9 cellular contexts compared by ENCODE assay signal in genomic region chr15:50883903-50884302, GRCh38. TPM values are rescaled to one million over a fixed set of nuclear protein-coding genes. Genes with fewer than 3 reads are reported as not detected.
DNase-seq lines count a peak whose midpoint lies in the region; ATAC-seq and TF ChIP-seq lines count a peak whose summit lies in the region.
"Had no signal": no experiment of that assay in that cellular context is flagged by ENCODE, and none has a peak within 500 bp of the region (broad histone marks: within the 10 kb centered on the region; RNA-seq: fewer than 3 reads in every experiment).

No MANE protein-coding gene starts in this region.

- no peak overlapping the region for H2BK120ac ChIP-seq in H9 (ENCODE audit: low read depth, low read length, poor library complexity, severe bottlenecking)

- H3K18ac ChIP-seq in H9 (ENCODE audit: insufficient read length, low read depth, low read length) = no peak overlapping the region

- H4K20me1 ChIP-seq in H9 (ENCODE audit: control insufficient read depth, insufficient read depth, insufficient read length) = no peaks in the 10 kb centered on the region

- H2BK12ac ChIP-seq in H9 (ENCODE audit: insufficient read length, low read depth, low read length) = no peak overlapping the region

- no peak overlapping the region for H3K14ac ChIP-seq in H9 (ENCODE audit: insufficient read depth, low read length)

- no peaks in the 10 kb centered on the region for H3K23me2 ChIP-seq in H9 (ENCODE audit: insufficient read length, low read depth, low read length, poor library complexity, severe bottlenecking)

- H3K4me1 ChIP-seq in mucosa of descending colon (ENCODE audit: low read depth) (no peaks in the 10 kb centered on the region), H9 (ENCODE audit: insufficient read depth, low read length) (no peaks in the 10 kb centered on the region)

- in situ Hi-C loops in KBM-7 (cut with MboI; ENCODE audit: low pct_unique_long_range_greater_than_20kb, low sequenced_read_pairs) = loop anchor here (25.0 kb wide), 1 partner anchor 197 kb away; the partner anchor contains the start of gene TRPM7

- WGBS in H9 (ENCODE audit: extremely low coverage, insufficient read length, low lambda C conversion rate) = no CpG with 5 or more reads among the region's 2 CpGs

- no peak overlapping the region for H4K8ac ChIP-seq in H9 (replicated peaks; ENCODE audit: insufficient read length, low read depth, low read length)

- no peak overlapping the region for H2BK20ac ChIP-seq in H9 (ENCODE audit: low read depth, low read length, poor library complexity, severe bottlenecking)

- intact Hi-C loops in activated T-helper 1 cell treated with anti-CD3 and anti-CD28 coated beads, Interleukin-12 subunit alpha, Interleukin-12 subunit beta, Interleukin-2, Interleukin-4 antibody, amounts not matched to agents 30 ng/mL and 10 ng/mL and 1 ng/mL, durations not matched to agents 14 hours and 24 hours and 36 hours (cut with micrococcal nuclease) = loop anchor here (5.0 kb wide), 1 partner anchor 462 kb away; the partner anchor contains the start of gene USP8
- intact Hi-C loops in mucosa of descending colon (cut with DNase I, micrococcal nuclease) = no loop called here

- H2AK5ac ChIP-seq in H9 (ENCODE audit: insufficient read length, low read length) = no peak overlapping the region

- ATAC-seq in mucosa of descending colon (peak; percentile 42), GM21529 (IDR thresholded peaks at IDR 0.05; ENCODE audit: unreplicated experiment) (no peak)

- H4K91ac ChIP-seq in H9 (ENCODE audit: insufficient read length, low read depth, low read length) = no peak overlapping the region

- H3K36me3 ChIP-seq in mucosa of descending colon (ENCODE audit: low read depth) = no peaks in the 10 kb centered on the region

- H3K9me3 ChIP-seq in mucosa of descending colon (no peaks in the 10 kb centered on the region), H9 (ENCODE audit: control insufficient read depth, low read depth, low read length) (no peaks in the 10 kb centered on the region)

- peaks cover 5% of the 10 kb centered on the region for H3K9me3 Mint-ChIP-seq in activated T-helper 1 cell treated with anti-CD3 and anti-CD28 coated beads, Interleukin-12 subunit alpha, Interleukin-12 subunit beta, Interleukin-2, Interleukin-4 antibody, amounts not matched to agents 30 ng/mL and 10 ng/mL and 1 ng/mL, durations not matched to agents 14 hours and 24 hours and 36 hours
- H3K9me3 Mint-ChIP-seq in H9 = no peaks in the 10 kb centered on the region

- H3K27ac Mint-ChIP-seq in activated T-helper 1 cell treated with anti-CD3 and anti-CD28 coated beads, Interleukin-12 subunit alpha, Interleukin-12 subunit beta, Interleukin-2, Interleukin-4 antibody, amounts not matched to agents 30 ng/mL and 10 ng/mL and 1 ng/mL, durations not matched to agents 14 hours and 24 hours and 36 hours = peak overlapping the region; percentile 50
- no peak overlapping the region for H3K27ac Mint-ChIP-seq in H9

- no peak overlapping the region for H3T11ph ChIP-seq in H9 (ENCODE audit: low read length)

- H3K23ac ChIP-seq in H9 (ENCODE audit: insufficient read length, low read depth, low read length) = no peak overlapping the region

- no peak overlapping the region for H2BK15ac ChIP-seq in H9 (ENCODE audit: low read depth, low read length)

- H3K4me1 Mint-ChIP-seq in activated T-helper 1 cell treated with anti-CD3 and anti-CD28 coated beads, Interleukin-12 subunit alpha, Interleukin-12 subunit beta, Interleukin-2, Interleukin-4 antibody, amounts not matched to agents 30 ng/mL and 10 ng/mL and 1 ng/mL, durations not matched to agents 14 hours and 24 hours and 36 hours (ENCODE audit: low read depth) = peaks cover 73% of the 10 kb centered on the region
- no peaks in the 10 kb centered on the region for H3K4me1 Mint-ChIP-seq in H9

- H4K5ac ChIP-seq in H9 (ENCODE audit: insufficient read length, low read depth, low read length) = no peak overlapping the region

- no peak for TF ChIP-seq CTCF in mucosa of descending colon (IDR thresholded peaks at IDR 0.05)
- no peak for TF ChIP-seq CTCF in H9 (conservative IDR thresholded peaks at IDR 0.05)

- H3K79me1 ChIP-seq in H9 (ENCODE audit: insufficient read depth, low read depth, low read length, poor library complexity, severe bottlenecking) = no peaks in the 10 kb centered on the region

- H3K56ac ChIP-seq in H9 (ENCODE audit: insufficient read length, low read depth, low read length) = no peak overlapping the region

- peak; percentile 3 for DNase-seq in DMS53 (lab: John Stamatoyannopoulos, UW)
- peak; percentile 86 for DNase-seq in KBM-7
- peak; percentile 39 for DNase-seq in activated T-helper 1 cell treated with anti-CD3 and anti-CD28 coated beads, Interleukin-12 subunit alpha, Interleukin-12 subunit beta, Interleukin-2, Interleukin-4 antibody, amounts not matched to agents 30 ng/mL and 10 ng/mL and 1 ng/mL, durations not matched to agents 14 hours and 24 hours and 36 hours (ENCODE audit: low spot score)
- DNase-seq in mucosa of descending colon = no peak
- no peak for DNase-seq in D341Med (ENCODE audit: low spot score)
- no peak for DNase-seq in H9
- no peak for DNase-seq in iPS-NIHi11 (ENCODE audit: low spot score)
- DNase-seq: retina had no signal

- no peak overlapping the region for H2BK5ac ChIP-seq in H9 (ENCODE audit: insufficient read length, low read length)

- H3K27ac ChIP-seq in H9 (ENCODE audit: insufficient read length, low read depth, low read length) = no peak overlapping the region

- no peaks in the 10 kb centered on the region for H3K27me3 Mint-ChIP-seq in activated T-helper 1 cell treated with anti-CD3 and anti-CD28 coated beads, Interleukin-12 subunit alpha, Interleukin-12 subunit beta, Interleukin-2, Interleukin-4 antibody, amounts not matched to agents 30 ng/mL and 10 ng/mL and 1 ng/mL, durations not matched to agents 14 hours and 24 hours and 36 hours (ENCODE audit: insufficient read depth)
- no peaks in the 10 kb centered on the region; the same call in none of the 2 replicates for H3K27me3 Mint-ChIP-seq in H9 (ENCODE audit: low read depth)

- no peak overlapping the region for H2AFZ ChIP-seq in H9 (ENCODE audit: low read length)

- no peak overlapping the region for H3K4ac ChIP-seq in H9 (ENCODE audit: low read depth, low read length)

- H3K27me3 ChIP-seq in H9 (ENCODE audit: insufficient read depth, low read length) = no peaks in the 10 kb centered on the region

- H3K9ac ChIP-seq in H9 (ENCODE audit: extremely low read depth, insufficient read length, low read length) = no peak overlapping the region

- no peaks in the 10 kb centered on the region for H3K79me2 ChIP-seq in H9 (ENCODE audit: insufficient read depth, low read length)

- H3K4me3 ChIP-seq in mucosa of descending colon = no peak overlapping the region

- H3K36me3 Mint-ChIP-seq in activated T-helper 1 cell treated with anti-CD3 and anti-CD28 coated beads, Interleukin-12 subunit alpha, Interleukin-12 subunit beta, Interleukin-2, Interleukin-4 antibody, amounts not matched to agents 30 ng/mL and 10 ng/mL and 1 ng/mL, durations not matched to agents 14 hours and 24 hours and 36 hours (ENCODE audit: low read depth) = peaks cover 4% of the 10 kb centered on the region
- no peaks in the 10 kb centered on the region for H3K36me3 Mint-ChIP-seq in H9 (ENCODE audit: insufficient read depth in 1 of 3, low read depth in 3 of 3)

- no peak overlapping the region for H3K4me2 ChIP-seq in H9 (ENCODE audit: insufficient read depth, insufficient read length, low read length)

- peak overlapping the region; percentile 24 for H3K4me3 Mint-ChIP-seq in activated T-helper 1 cell treated with anti-CD3 and anti-CD28 coated beads, Interleukin-12 subunit alpha, Interleukin-12 subunit beta, Interleukin-2, Interleukin-4 antibody, amounts not matched to agents 30 ng/mL and 10 ng/mL and 1 ng/mL, durations not matched to agents 14 hours and 24 hours and 36 hours
- no peak overlapping the region for H3K4me3 Mint-ChIP-seq in H9

RNA-seq across cellular contexts. Expression of gene AP4E1, which starts 24.6 kb away (rescaled TPM):
- 15.8 and 17.0 TPM in 2 replicates for total RNA-seq in activated T-helper 1 cell treated with anti-CD3 and anti-CD28 coated beads, Interleukin-12 subunit alpha, Interleukin-12 subunit beta, Interleukin-2, Interleukin-4 antibody, amounts not matched to agents 30 ng/mL and 10 ng/mL and 1 ng/mL, durations not matched to agents 14 hours and 24 hours and 36 hours
- total RNA-seq in mucosa of descending colon (10 to 100 TPM in 2 of 3 donors, 1 to 10 TPM in 1; 9.6 to 11.9 (median 11.6) TPM), H9 (2021) (13.8 and 14.0 TPM in 2 replicates)

Comparison
In these comparisons a context has a peak if more than half of its experiments do, and no peak if none do; other contexts are left out.
1. DNase-seq: peak in DMS53 (single experiment), KBM-7 (single experiment) and activated T-helper 1 cell treated with anti-CD3 and anti-CD28 coated beads, Interleukin-12 subunit alpha, Interleukin-12 subunit beta, Interleukin-2, Interleukin-4 antibody, amounts not matched to agents 30 ng/mL and 10 ng/mL and 1 ng/mL, durations not matched to agents 14 hours and 24 hours and 36 hours (single experiment); none in mucosa of descending colon (0 of 3), D341Med (single experiment), H9 (single experiment) and iPS-NIHi11 (single experiment).